8 cellular contexts compared by ENCODE assay signal in genomic region chr5:181246276-181247050, GRCh38. TPM values are rescaled to one million over a fixed set of nuclear protein-coding genes. Genes with fewer than 3 reads are reported as not detected.
DNase-seq lines count a peak whose midpoint lies in the region; ATAC-seq lines count a peak whose summit lies in the region.

No MANE protein-coding gene starts in this region.

- no peaks in the 10 kb centered on the region for H3K9me3 ChIP-seq in endocrine pancreas (ENCODE audit: control insufficient read depth, low read length)
- H3K9me3 ChIP-seq in mononuclear cell (ENCODE audit: low read depth, low read length) = no peaks in the 10 kb centered on the region

- peak; percentile 38 for ATAC-seq in HG03521 (IDR thresholded peaks at IDR 0.05; ENCODE audit: unreplicated experiment)

- H3K4me3 ChIP-seq in endocrine pancreas (ENCODE audit: control insufficient read depth, insufficient read depth, low read length) = peak overlapping the region; percentile 47
- H3K4me3 ChIP-seq in mononuclear cell (ENCODE audit: low read length) = peak overlapping the region; percentile 83

- H3K36me3 ChIP-seq in endocrine pancreas (ENCODE audit: control insufficient read depth, insufficient read depth, low read length) = no peaks in the 10 kb centered on the region

- H3K4me1 ChIP-seq in endocrine pancreas (ENCODE audit: control insufficient read depth, insufficient read depth, low read length) (peaks cover 8% of the 10 kb centered on the region), mononuclear cell (ENCODE audit: insufficient read depth, low read length) (peaks cover 76% of the 10 kb centered on the region)

- H3K27me3 ChIP-seq in endocrine pancreas (ENCODE audit: control insufficient read depth, insufficient read depth, low read length) (no peaks in the 10 kb centered on the region), mononuclear cell (ENCODE audit: insufficient read depth, low read length) (no peaks in the 10 kb centered on the region)

- DNase-seq in activated gamma-delta T cell treated with Interleukin-2 at 50 U/mL for 16 hours = peak; percentile 66
- no peak for DNase-seq in activated gamma-delta T cell (lab: John Stamatoyannopoulos, UW)
- DNase-seq in activated CD4-positive, alpha-beta T cell treated with anti-CD3 and anti-CD28 coated beads, Interleukin-2, amount 50 U/mL, for 4 hours = peak; percentile 56 to 60
- DNase-seq in stimulated activated CD8-positive, alpha-beta memory T cell treated with anti-CD3 and anti-CD28 coated beads, Interleukin-4, amount 100 ng/mL, for 1 hour (ENCODE audit: low read depth in 2 of 2, low spot score in 1 of 2) = peak; percentile 57 to 60
- no peak for DNase-seq in NCI-H1694 (lab: John Stamatoyannopoulos, UW)

- peak overlapping the region; percentile 58 for H3K9ac ChIP-seq in endocrine pancreas (ENCODE audit: control insufficient read depth, insufficient read depth, low read length)

RNA-seq across cellular contexts. Expression of gene RACK1, which starts 2.8 kb away (rescaled TPM):
- 5,375 TPM for total RNA-seq in mononuclear cell

RNA-seq across cellular contexts. Expression of gene TRIM52, which starts 14.5 kb away (rescaled TPM):
- total RNA-seq in mononuclear cell = 17.5 TPM

RNA-seq across cellular contexts. Expression of gene TRIM41, which starts 23.4 kb away (rescaled TPM):
- 6.1 TPM for total RNA-seq in mononuclear cell

RNA-seq across cellular contexts. Expression of gene TRIM7, which starts 41.5 kb away (rescaled TPM):
- total RNA-seq in mononuclear cell = 1.9 TPM

Comparison
In these comparisons a context has a peak if more than half of its experiments do, and no peak if none do; other contexts are left out.
1. DNase-seq: peak in activated gamma-delta T cell treated with Interleukin-2 at 50 U/mL for 16 hours (single experiment), activated CD4-positive, alpha-beta T cell treated with anti-CD3 and anti-CD28 coated beads, Interleukin-2, amount 50 U/mL, for 4 hours (2 of 2) and stimulated activated CD8-positive, alpha-beta memory T cell treated with anti-CD3 and anti-CD28 coated beads, Interleukin-4, amount 100 ng/mL, for 1 hour (2 of 2); none in activated gamma-delta T cell (single experiment) and NCI-H1694 (single experiment).